ENCODE assay signal across 18 cellular contexts in genomic region chr7:46637793-46638735, GRCh38.
A peak's percentile ranks its signal among the peaks of the same experiment; 100 is the strongest.
DNase-seq lines count a peak whose midpoint lies in the region; ATAC-seq, FAIRE-seq and TF ChIP-seq lines count a peak whose summit lies in the region.
"Had no signal": no experiment of that assay in that cellular context is flagged by ENCODE, and none has a peak within 500 bp of the region (broad histone marks: within the 10 kb centered on the region; RNA-seq: fewer than 3 reads in every experiment).

No MANE protein-coding gene starts in this region.

- CTCF ChIA-PET in H1 (lab: Charles Lee; ENCODE audit: partially characterized antibody): interaction anchor here (0.8 to 1.0 kb wide), 3 partner anchors 11 to 128 kb away, joined by 3 read pairs; no protein-coding TSS in a partner anchor

- no peaks in the 10 kb centered on the region for H3K79me2 ChIP-seq in H1 (ENCODE audit: control insufficient read depth in 1 of 2, insufficient read depth in 2 of 2, low read length in 2 of 2)

- no peak overlapping the region for H3K56ac ChIP-seq in H1 (replicated peaks; ENCODE audit: insufficient read length, low read depth, low read length)

- no peaks in the 10 kb centered on the region for H3K27me3 ChIP-seq in H1 (replicated peaks in 1 of 4; ENCODE audit: control insufficient read depth in 3 of 4, extremely low read depth in 1 of 4, insufficient read depth in 3 of 4, low read length in 3 of 4)
- no peaks in the 10 kb centered on the region for H3K27me3 ChIP-seq in body of pancreas
- H3K27me3 ChIP-seq: BLaER1 had no signal

- no peaks in the 10 kb centered on the region for H3K79me1 ChIP-seq in H1 (ENCODE audit: low read depth, low read length)

- H2AK5ac ChIP-seq in H1 (ENCODE audit: low read depth, low read length): no peak overlapping the region

- H3K4me3 Mint-ChIP-seq in glutamatergic neuron (ENCODE audit: unreplicated experiment): no peak overlapping the region
- H3K4me3 Mint-ChIP-seq in stimulated activated effector memory CD8-positive, alpha-beta T cell treated with anti-CD3 and anti-CD28 coated beads, Interleukin-12 subunit alpha, Interleukin-12 subunit beta, amount 100 ng/mL, for 72 hours: no peak overlapping the region
- H3K4me3 Mint-ChIP-seq: CD4-positive, CD25-positive, alpha-beta regulatory T cell; CD8-positive, alpha-beta T cell; H9 had no signal

- H3K4me1 ChIP-seq in H1 (replicated peaks in 1 of 4; ENCODE audit: control insufficient read depth in 3 of 4, insufficient read depth in 4 of 4, low read length in 3 of 4): 0 out of 7 replicates have a peak, but pooled peaks cover 0 to 2% (median 0%) of the 10 kb centered on the region in 4 experiments
- no peaks in the 10 kb centered on the region for H3K4me1 ChIP-seq in body of pancreas
- H3K4me1 ChIP-seq: BLaER1, Caco-2 had no signal

- no peaks in the 10 kb centered on the region for H3K9me3 Mint-ChIP-seq in glutamatergic neuron (ENCODE audit: unreplicated experiment)
- peaks cover 18% of the 10 kb centered on the region for H3K9me3 Mint-ChIP-seq in stimulated activated effector memory CD8-positive, alpha-beta T cell treated with anti-CD3 and anti-CD28 coated beads, Interleukin-12 subunit alpha, Interleukin-12 subunit beta, amount 100 ng/mL, for 72 hours
- H3K9me3 Mint-ChIP-seq: H9 had no signal

- H3K36me3 ChIP-seq in H1 (ENCODE audit: control insufficient read depth in 2 of 4, insufficient read depth in 4 of 4, low read length in 3 of 4) (no peaks in the 10 kb centered on the region), body of pancreas (replicated peaks in 1 of 2; ENCODE audit: insufficient read depth in 1 of 2, low read depth in 2 of 2) (no peaks in the 10 kb centered on the region)
- H3K36me3 ChIP-seq: BLaER1 had no signal

- TF ChIP-seq POLR2A in H1 (IDR thresholded peaks at IDR 0.05; ENCODE audit: control extremely low read depth in 1 of 2, low read depth in 2 of 2, low read length in 2 of 2) (no peak), body of pancreas (IDR thresholded peaks at IDR 0.05) (no peak)

- H3K4me3 ChIP-seq in H1 (ENCODE audit: extremely low read depth in 1 of 4, insufficient read depth in 2 of 4, low read depth in 3 of 4, low read length in 4 of 4): no peak overlapping the region
- no peak overlapping the region for H3K4me3 ChIP-seq in body of pancreas
- H3K4me3 ChIP-seq: BLaER1, GM23248 had no signal

- no peak overlapping the region for H3K14ac ChIP-seq in H1 (ENCODE audit: insufficient read length)

- no peak overlapping the region for H2BK15ac ChIP-seq in H1 (ENCODE audit: low read length)

- peak; percentile 16 for ATAC-seq in stimulated activated effector memory CD8-positive, alpha-beta T cell treated with anti-CD3 and anti-CD28 coated beads, Interleukin-12 subunit alpha, Interleukin-12 subunit beta, amount 100 ng/mL, for 72 hours
- ATAC-seq in body of pancreas: no peak
- no peak for ATAC-seq in GM19324 (IDR thresholded peaks at IDR 0.05; ENCODE audit: low FRiP score, unreplicated experiment)
- ATAC-seq: CD8-positive, alpha-beta T cell; HCT116 had no signal

- H3K4ac ChIP-seq in H1 (replicated peaks; ENCODE audit: insufficient read length, low read depth, low read length): no peak overlapping the region

- H3K4me1 Mint-ChIP-seq in glutamatergic neuron (ENCODE audit: low read depth, unreplicated experiment): peaks cover 5% of the 10 kb centered on the region
- no peaks in the 10 kb centered on the region for H3K4me1 Mint-ChIP-seq in stimulated activated effector memory CD8-positive, alpha-beta T cell treated with anti-CD3 and anti-CD28 coated beads, Interleukin-12 subunit alpha, Interleukin-12 subunit beta, amount 100 ng/mL, for 72 hours
- H3K4me1 Mint-ChIP-seq: CD4-positive, CD25-positive, alpha-beta regulatory T cell had no signal

- intact Hi-C loops in body of pancreas (cut with DNase I): no loop called here

- no peak for TF ChIP-seq EP300 in H1 (IDR thresholded peaks at IDR 0.05; ENCODE audit: borderline replicate concordance in 1 of 2, low read depth in 2 of 2, low read length in 2 of 2)

- H4K20me1 ChIP-seq in H1 (replicated peaks in 1 of 2; ENCODE audit: control insufficient read depth in 1 of 2, insufficient read depth in 2 of 2, low read length in 2 of 2): no peaks in the 10 kb centered on the region
- H4K20me1 ChIP-seq: BLaER1 had no signal

- no peak overlapping the region for H3K23ac ChIP-seq in H1 (ENCODE audit: insufficient read length)

- no peak overlapping the region for H3K27ac ChIP-seq in H1 (ENCODE audit: low read depth, low read length)
- H3K27ac ChIP-seq in body of pancreas: no peak overlapping the region
- H3K27ac ChIP-seq: BLaER1, C4-2B, GM23248 had no signal

- no peak overlapping the region for H3K27ac Mint-ChIP-seq in glutamatergic neuron (ENCODE audit: unreplicated experiment)
- H3K27ac Mint-ChIP-seq in stimulated activated effector memory CD8-positive, alpha-beta T cell treated with anti-CD3 and anti-CD28 coated beads, Interleukin-12 subunit alpha, Interleukin-12 subunit beta, amount 100 ng/mL, for 72 hours: no peak overlapping the region
- H3K27ac Mint-ChIP-seq: CD4-positive, CD25-positive, alpha-beta regulatory T cell; CD8-positive, alpha-beta T cell; H9 had no signal

- H2BK5ac ChIP-seq in H1 (ENCODE audit: low read depth, low read length): no peak overlapping the region

- H3K23me2 ChIP-seq in H1 (ENCODE audit: low read depth, low read length): no peaks in the 10 kb centered on the region

- H3K36me3 Mint-ChIP-seq in glutamatergic neuron (ENCODE audit: unreplicated experiment): no peaks in the 10 kb centered on the region
- no peaks in the 10 kb centered on the region for H3K36me3 Mint-ChIP-seq in stimulated activated effector memory CD8-positive, alpha-beta T cell treated with anti-CD3 and anti-CD28 coated beads, Interleukin-12 subunit alpha, Interleukin-12 subunit beta, amount 100 ng/mL, for 72 hours
- H3K36me3 Mint-ChIP-seq: CD4-positive, CD25-positive, alpha-beta regulatory T cell; CD8-positive, alpha-beta T cell had no signal

- H2BK20ac ChIP-seq in H1 (ENCODE audit: low read length): no peak overlapping the region

- no peak overlapping the region for H2AFZ ChIP-seq in H1 (ENCODE audit: low read length)
- H2AFZ ChIP-seq: GM23248 had no signal

- DNase-seq in H1 (ENCODE audit: low read depth in 1 of 2, low spot score in 2 of 2) (no peak), glutamatergic neuron (peak; percentile 63), body of pancreas (no peak), NCI-H446 treated with DMSO at 0.1 percent for 48 hours (lab: John Stamatoyannopoulos, UW) (no peak)
- DNase-seq in stimulated activated effector memory CD8-positive, alpha-beta T cell treated with anti-CD3 and anti-CD28 coated beads, Interleukin-12 subunit alpha, Interleukin-12 subunit beta, amount 100 ng/mL, for 72 hours (ENCODE audit: low spot score in 2 of 2): no peak
- DNase-seq: Caco-2; CD4-positive, CD25-positive, alpha-beta regulatory T cell; CD8-positive, alpha-beta T cell; DMS153; DND-41; GM23248; H9 had no signal

- H3K9ac ChIP-seq in H1 (replicated peaks in 1 of 4; ENCODE audit: extremely low read depth in 1 of 4, low read depth in 3 of 4, low read length in 3 of 4): no peak overlapping the region
- H3K9ac ChIP-seq: BLaER1, GM23248 had no signal

- H4K8ac ChIP-seq in H1 (ENCODE audit: extremely low read depth, insufficient read depth, low read length): no peak overlapping the region

- no peak overlapping the region for H4K5ac ChIP-seq in H1 (ENCODE audit: insufficient read length, low read depth, low read length)

- no peaks in the 10 kb centered on the region for H3K27me3 Mint-ChIP-seq in glutamatergic neuron (ENCODE audit: unreplicated experiment)
- H3K27me3 Mint-ChIP-seq: CD4-positive, CD25-positive, alpha-beta regulatory T cell had no signal

- peak overlapping the region; percentile 13 for H4K91ac ChIP-seq in H1 (replicated peaks; ENCODE audit: insufficient read length, low read length)

- H3K4me2 ChIP-seq in H1 (ENCODE audit: insufficient read depth in 1 of 2, low read depth in 2 of 2, low read length in 2 of 2): no peak overlapping the region
- H3K4me2 ChIP-seq: BLaER1 had no signal

- no peak overlapping the region for H2BK12ac ChIP-seq in H1 (ENCODE audit: low read depth, low read length)

- no peak overlapping the region for H2BK120ac ChIP-seq in H1 (replicated peaks; ENCODE audit: low read depth, low read length)

- no peak for TF ChIP-seq RAD21 in H1 (IDR thresholded peaks at IDR 0.05 in 1 of 2, conservative IDR thresholded peaks at IDR 0.05 in 1 of 2; ENCODE audit: low read depth in 2 of 2, low read length in 2 of 2)

- H3K9me3 ChIP-seq in H1 (ENCODE audit: insufficient read depth in 2 of 2, low read depth in 1 of 2, low read length in 1 of 2) (no peaks in the 10 kb centered on the region), body of pancreas (no peaks in the 10 kb centered on the region)
- H3K9me3 ChIP-seq: BLaER1, Caco-2 had no signal

- no peak overlapping the region for H3K18ac ChIP-seq in H1 (ENCODE audit: extremely low read depth, low read length)

- 87% methylated on average over 12 of the region's 12 CpGs; no CpG with 5 or more reads in 1 of the 2 experiments for WGBS in H1 (ENCODE audit: extremely low coverage in 1 of 2, insufficient coverage in 1 of 2, insufficient read length in 1 of 2, insufficient replicate concordance in 2 of 2, low coverage in 1 of 2, low lambda C conversion rate in 2 of 2, missing lambda C conversion rate in 1 of 2), 2 experiments
- WGBS in body of pancreas, 2 donors: 73 to 79% methylated on average over 11 to 12 of the region's 12 CpGs

- POLR2A ChIA-PET in H1 (lab: Charles Lee; ENCODE audit: partially characterized antibody): no interaction called here

- FAIRE-seq in H1 (lab: Jason Lieb, UNC): no peak
- FAIRE-seq: G401.6, GM12892 had no signal

- no peak for TF ChIP-seq CTCF in H1 (IDR thresholded peaks at IDR 0.05; ENCODE audit: control extremely low read depth in 1 of 3, insufficient read depth in 1 of 3, low read depth in 1 of 3, low read length in 3 of 3)
- no peak for TF ChIP-seq CTCF in glutamatergic neuron (IDR thresholded peaks at IDR 0.05; ENCODE audit: partially characterized antibody, unreplicated experiment)
- TF ChIP-seq CTCF in body of pancreas (IDR thresholded peaks at IDR 0.05): no peak

TF ChIP-seq in H1, 55 proteins besides CTCF, POLR2A, EP300 and RAD21 (continues in another document):
- TF ChIP-seq CHD1 (IDR thresholded peaks at IDR 0.05; ENCODE audit: low read depth, low read length) (no peak), E2F6 (IDR thresholded peaks at IDR 0.05) (no peak)
